ENCODE assay signal across 31 cellular contexts in the genomic region with DNA sequence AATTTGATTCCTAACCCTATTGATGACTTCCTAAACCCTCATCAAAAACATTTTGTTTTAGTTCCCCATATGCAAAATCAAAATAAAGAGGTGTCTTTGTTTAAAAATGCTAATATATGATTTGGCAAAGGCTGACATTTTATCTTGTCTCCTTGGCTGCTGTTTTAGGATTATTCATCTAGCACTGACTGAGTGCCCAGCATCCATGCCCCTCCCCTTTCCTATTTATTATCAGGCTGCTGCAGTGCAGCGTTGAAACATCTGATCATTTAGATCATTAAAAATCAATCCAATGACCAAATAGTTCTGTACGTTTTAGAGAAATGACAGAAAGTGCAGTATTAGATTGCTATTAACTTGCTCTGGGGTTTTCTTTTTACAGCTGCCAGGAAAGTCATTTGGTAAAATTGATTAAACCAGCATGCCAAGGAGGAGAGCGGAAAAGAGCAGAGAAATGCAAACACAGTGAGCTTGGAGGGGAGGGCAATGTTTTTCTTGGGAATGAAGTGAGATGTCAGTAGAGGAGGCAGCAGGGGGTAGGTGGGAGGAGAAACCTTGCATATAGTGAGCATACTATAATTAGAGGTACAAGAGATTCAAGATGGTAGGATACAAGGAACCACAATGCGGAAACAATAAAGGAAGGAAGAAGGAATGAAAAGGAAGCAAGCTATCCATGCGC.
DNase-seq lines count a peak whose midpoint lies in the region; ATAC-seq and TF ChIP-seq lines count a peak whose summit lies in the region.
"Had no signal": no experiment of that assay in that cellular context is flagged by ENCODE, and none has a peak within 500 bp of the region (broad histone marks: within the 10 kb centered on the region; RNA-seq: fewer than 3 reads in every experiment).

No MANE protein-coding gene starts in this region.

- H3K27ac Mint-ChIP-seq in WTC11: no peak overlapping the region
- H3K27ac Mint-ChIP-seq: activated CD4-positive, alpha-beta T cell treated with anti-CD3 and anti-CD28 coated beads for 36 hours; HFFc6 had no signal

- DNase-seq in NCI-H510A treated with DMSO at 0.1 percent for 48 hours (lab: John Stamatoyannopoulos, UW) (peak; percentile 26), NCI-H510A (lab: John Stamatoyannopoulos, UW) (no peak), WTC11 (ENCODE audit: low spot score) (no peak), iPS-NIHi7 (ENCODE audit: extremely low spot score) (peak; percentile 12), SKM-1 (lab: John Stamatoyannopoulos, UW; ENCODE audit: unreplicated experiment) (no peak), left lobe of liver (ENCODE audit: low spot score) (no peak)
- DNase-seq: activated CD4-positive, alpha-beta T cell treated with anti-CD3 and anti-CD28 coated beads for 36 hours; activated CD8-positive, alpha-beta memory T cell treated with anti-CD3 and anti-CD28 coated beads for 24 hours; activated naive CD4-positive, alpha-beta T cell treated with anti-CD3 and anti-CD28 coated beads, Interleukin-2, amount 50 U/mL, for 16 hours; activated T-cell treated with anti-CD3 and anti-CD28 coated beads, Interleukin-2, amount 50 U/mL, for 48 hours; aorta; Caco-2; DND-41; effector CD8-positive, alpha-beta T cell; HFFc6; Kasumi-1; kidney; lower lobe of right lung; NCI-H1105; NCI-H2107; NCI-H774; occipital lobe; OCI-M1; right cardiac atrium; stomach; trophoblast cell had no signal

- POLR2A ChIA-PET in WTC11 (lab: Charles Lee): interaction anchor here (0.6 kb wide), 1 partner anchor 147 kb away, joined by 10 read pairs; no protein-coding TSS in a partner anchor

- H3K36me3 ChIP-seq in skeletal muscle satellite cell (ENCODE audit: insufficient read depth, low read length): no peaks in the 10 kb centered on the region
- H3K36me3 ChIP-seq: lower lobe of right lung, stomach had no signal

- H3K4me2 ChIP-seq in skeletal muscle satellite cell (ENCODE audit: low read length): peak overlapping the region; percentile 7

- ATAC-seq in WTC11 (peak; percentile 64), GM18861 (IDR thresholded peaks at IDR 0.05; ENCODE audit: unreplicated experiment) (no peak), left lobe of liver (no peak)
- ATAC-seq: activated CD4-positive, alpha-beta T cell treated with anti-CD3 and anti-CD28 coated beads for 36 hours; esophagus mucosa; GM12878; lower lobe of right lung; right cardiac atrium; Right ventricle myocardium inferior had no signal

- H3K9me3 Mint-ChIP-seq in WTC11: no peaks in the 10 kb centered on the region
- H3K9me3 Mint-ChIP-seq: HFFc6 had no signal

- CTCF ChIA-PET in WTC11 (lab: Charles Lee): interaction anchor here (1.0 kb wide), 1 partner anchor 101 kb away, joined by 4 read pairs; no protein-coding TSS in a partner anchor

- no peak overlapping the region for H3K4me3 Mint-ChIP-seq in WTC11
- H3K4me3 Mint-ChIP-seq: activated CD4-positive, alpha-beta T cell treated with anti-CD3 and anti-CD28 coated beads for 36 hours; HFFc6 had no signal

- H3K9ac ChIP-seq in skeletal muscle satellite cell (ENCODE audit: low read depth, low read length): no peak overlapping the region

- H3K4me3 ChIP-seq in skeletal muscle satellite cell (ENCODE audit: low read length): no peak overlapping the region
- H3K4me3 ChIP-seq: GM12878, lower lobe of right lung, stomach had no signal

- H3K27me3 ChIP-seq in skeletal muscle satellite cell (ENCODE audit: control insufficient read depth, insufficient read depth, low read length): no peaks in the 10 kb centered on the region
- H3K27me3 ChIP-seq: stomach had no signal

- peaks cover 16% of the 10 kb centered on the region for H3K4me1 ChIP-seq in skeletal muscle satellite cell (ENCODE audit: control insufficient read depth, insufficient read depth, low read length)
- H3K4me1 ChIP-seq: Caco-2, lower lobe of right lung had no signal

- no peaks in the 10 kb centered on the region for H3K27me3 Mint-ChIP-seq in WTC11 (ENCODE audit: low read depth)

- H3K36me3 Mint-ChIP-seq in WTC11: no peaks in the 10 kb centered on the region

- H3K9me3 ChIP-seq in skeletal muscle satellite cell (replicated peaks; ENCODE audit: low read length): no peaks in the 10 kb centered on the region
- H3K9me3 ChIP-seq: Caco-2, lower lobe of right lung, stomach had no signal

- H3K4me1 Mint-ChIP-seq in WTC11: peaks cover 38% of the 10 kb centered on the region

- no peak for TF ChIP-seq CTCF in WTC11 (IDR thresholded peaks at IDR 0.05)

TF ChIP-seq in WTC11, 78 proteins besides CTCF, POLR2A, EP300 and RAD21:
- TF ChIP-seq FOXK1 (CRISPR knock-in tag; IDR thresholded peaks at IDR 0.05) (no peak), SP1 (CRISPR knock-in tag; conservative IDR thresholded peaks at IDR 0.05) (no peak), KAT7 (CRISPR knock-in tag; IDR thresholded peaks at IDR 0.05; ENCODE audit: borderline replicate concordance) (no peak), ZBTB21 (CRISPR knock-in tag; IDR thresholded peaks at IDR 0.05; ENCODE audit: borderline replicate concordance) (no peak), TCF7 (CRISPR knock-in tag; IDR thresholded peaks at IDR 0.05; ENCODE audit: low read depth) (no peak)
- TF ChIP-seq, protein P1, sequence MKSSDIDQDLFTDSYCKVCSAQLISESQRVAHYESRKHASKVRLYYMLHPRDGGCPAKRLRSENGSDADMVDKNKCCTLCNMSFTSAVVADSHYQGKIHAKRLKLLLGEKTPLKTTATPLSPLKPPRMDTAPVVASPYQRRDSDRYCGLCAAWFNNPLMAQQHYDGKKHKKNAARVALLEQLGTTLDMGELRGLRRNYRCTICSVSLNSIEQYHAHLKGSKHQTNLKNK (CRISPR knock-in tag; IDR thresholded peaks at IDR 0.05): no peak
- TF ChIP-seq, protein P2, sequence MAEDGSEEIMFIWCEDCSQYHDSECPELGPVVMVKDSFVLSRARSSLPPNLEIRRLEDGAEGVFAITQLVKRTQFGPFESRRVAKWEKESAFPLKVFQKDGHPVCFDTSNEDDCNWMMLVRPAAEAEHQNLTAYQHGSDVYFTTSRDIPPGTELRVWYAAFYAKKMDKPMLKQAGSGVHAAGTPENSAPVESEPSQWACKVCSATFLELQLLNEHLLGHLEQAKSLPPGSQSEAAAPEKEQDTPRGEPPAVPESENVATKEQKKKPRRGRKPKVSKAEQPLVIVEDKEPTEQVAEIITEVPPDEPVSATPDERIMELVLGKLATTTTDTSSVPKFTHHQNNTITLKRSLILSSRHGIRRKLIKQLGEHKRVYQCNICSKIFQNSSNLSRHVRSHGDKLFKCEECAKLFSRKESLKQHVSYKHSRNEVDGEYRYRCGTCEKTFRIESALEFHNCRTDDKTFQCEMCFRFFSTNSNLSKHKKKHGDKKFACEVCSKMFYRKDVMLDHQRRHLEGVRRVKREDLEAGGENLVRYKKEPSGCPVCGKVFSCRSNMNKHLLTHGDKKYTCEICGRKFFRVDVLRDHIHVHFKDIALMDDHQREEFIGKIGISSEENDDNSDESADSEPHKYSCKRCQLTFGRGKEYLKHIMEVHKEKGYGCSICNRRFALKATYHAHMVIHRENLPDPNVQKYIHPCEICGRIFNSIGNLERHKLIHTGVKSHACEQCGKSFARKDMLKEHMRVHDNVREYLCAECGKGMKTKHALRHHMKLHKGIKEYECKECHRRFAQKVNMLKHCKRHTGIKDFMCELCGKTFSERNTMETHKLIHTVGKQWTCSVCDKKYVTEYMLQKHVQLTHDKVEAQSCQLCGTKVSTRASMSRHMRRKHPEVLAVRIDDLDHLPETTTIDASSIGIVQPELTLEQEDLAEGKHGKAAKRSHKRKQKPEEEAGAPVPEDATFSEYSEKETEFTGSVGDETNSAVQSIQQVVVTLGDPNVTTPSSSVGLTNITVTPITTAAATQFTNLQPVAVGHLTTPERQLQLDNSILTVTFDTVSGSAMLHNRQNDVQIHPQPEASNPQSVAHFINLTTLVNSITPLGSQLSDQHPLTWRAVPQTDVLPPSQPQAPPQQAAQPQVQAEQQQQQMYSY (CRISPR knock-in tag; IDR thresholded peaks at IDR 0.05): no peak

Comparison
In these comparisons a context has a peak if more than half of its experiments do, and no peak if none do; other contexts are left out.
1. DNase-seq: peak in NCI-H510A treated with DMSO at 0.1 percent for 48 hours (single experiment) and iPS-NIHi7 (single experiment); none in NCI-H510A (single experiment), WTC11 (single experiment), SKM-1 (single experiment) and left lobe of liver (single experiment).